ENCODE assay signal across 2 cellular contexts in the genomic region with DNA sequence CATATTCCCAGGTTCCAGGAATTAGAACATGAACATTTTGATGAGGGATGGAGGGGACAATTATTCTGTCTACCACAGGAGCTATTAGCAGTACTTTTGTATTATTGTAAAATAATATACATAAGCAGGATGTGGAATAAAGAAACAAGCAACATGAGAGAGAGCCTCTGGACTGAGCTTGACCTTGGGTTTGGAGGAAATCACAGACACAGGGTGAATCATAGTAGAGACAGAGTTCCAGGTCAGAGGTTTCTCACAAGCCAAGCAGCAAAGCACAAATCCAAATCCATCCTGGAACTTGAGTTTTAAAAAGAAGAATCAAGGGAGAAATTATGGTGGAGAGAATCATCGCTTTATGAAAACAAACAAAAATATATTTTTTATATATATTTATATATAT.
TF ChIP-seq lines count a peak whose summit lies in the region.

No MANE protein-coding gene starts in this region.

TF ChIP-seq in SK-N-SH, 30 proteins besides CTCF, POLR2A, EP300 and RAD21:
- no peak for TF ChIP-seq POLR2AphosphoS5 (IDR thresholded peaks at IDR 0.05; ENCODE audit: low read depth, low read length)
- TF ChIP-seq JUND (IDR thresholded peaks at IDR 0.05), result no peak
- TF ChIP-seq SIN3A (IDR thresholded peaks at IDR 0.05; ENCODE audit: borderline replicate concordance, low read depth, low read length), result no peak
- TF ChIP-seq FOSL2 (IDR thresholded peaks at IDR 0.05; ENCODE audit: borderline replicate concordance, low read depth), result no peak
- no peak for TF ChIP-seq CHD2 (IDR thresholded peaks at IDR 0.05; ENCODE audit: low read length, partially characterized antibody)
- no peak for TF ChIP-seq RCOR1 (IDR thresholded peaks at IDR 0.05; ENCODE audit: low read length)
- no peak for TF ChIP-seq FOXM1 (IDR thresholded peaks at IDR 0.05; ENCODE audit: low read depth)
- TF ChIP-seq PBX3 (IDR thresholded peaks at IDR 0.05), result no peak
- TF ChIP-seq SMC3 (IDR thresholded peaks at IDR 0.05; ENCODE audit: low read depth, low read length), result no peak
- TF ChIP-seq, protein P1, sequence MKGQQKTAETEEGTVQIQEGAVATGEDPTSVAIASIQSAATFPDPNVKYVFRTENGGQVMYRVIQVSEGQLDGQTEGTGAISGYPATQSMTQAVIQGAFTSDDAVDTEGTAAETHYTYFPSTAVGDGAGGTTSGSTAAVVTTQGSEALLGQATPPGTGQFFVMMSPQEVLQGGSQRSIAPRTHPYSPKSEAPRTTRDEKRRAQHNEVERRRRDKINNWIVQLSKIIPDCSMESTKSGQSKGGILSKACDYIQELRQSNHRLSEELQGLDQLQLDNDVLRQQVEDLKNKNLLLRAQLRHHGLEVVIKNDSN (IDR thresholded peaks at IDR 0.05; ENCODE audit: borderline replicate concordance, low read depth), result no peak
- no peak for TF ChIP-seq MXI1 (IDR thresholded peaks at IDR 0.05; ENCODE audit: low read depth, low read length)
- TF ChIP-seq NRF1 (IDR thresholded peaks at IDR 0.05; ENCODE audit: low read depth, low read length), result no peak
- TF ChIP-seq, protein P2, sequence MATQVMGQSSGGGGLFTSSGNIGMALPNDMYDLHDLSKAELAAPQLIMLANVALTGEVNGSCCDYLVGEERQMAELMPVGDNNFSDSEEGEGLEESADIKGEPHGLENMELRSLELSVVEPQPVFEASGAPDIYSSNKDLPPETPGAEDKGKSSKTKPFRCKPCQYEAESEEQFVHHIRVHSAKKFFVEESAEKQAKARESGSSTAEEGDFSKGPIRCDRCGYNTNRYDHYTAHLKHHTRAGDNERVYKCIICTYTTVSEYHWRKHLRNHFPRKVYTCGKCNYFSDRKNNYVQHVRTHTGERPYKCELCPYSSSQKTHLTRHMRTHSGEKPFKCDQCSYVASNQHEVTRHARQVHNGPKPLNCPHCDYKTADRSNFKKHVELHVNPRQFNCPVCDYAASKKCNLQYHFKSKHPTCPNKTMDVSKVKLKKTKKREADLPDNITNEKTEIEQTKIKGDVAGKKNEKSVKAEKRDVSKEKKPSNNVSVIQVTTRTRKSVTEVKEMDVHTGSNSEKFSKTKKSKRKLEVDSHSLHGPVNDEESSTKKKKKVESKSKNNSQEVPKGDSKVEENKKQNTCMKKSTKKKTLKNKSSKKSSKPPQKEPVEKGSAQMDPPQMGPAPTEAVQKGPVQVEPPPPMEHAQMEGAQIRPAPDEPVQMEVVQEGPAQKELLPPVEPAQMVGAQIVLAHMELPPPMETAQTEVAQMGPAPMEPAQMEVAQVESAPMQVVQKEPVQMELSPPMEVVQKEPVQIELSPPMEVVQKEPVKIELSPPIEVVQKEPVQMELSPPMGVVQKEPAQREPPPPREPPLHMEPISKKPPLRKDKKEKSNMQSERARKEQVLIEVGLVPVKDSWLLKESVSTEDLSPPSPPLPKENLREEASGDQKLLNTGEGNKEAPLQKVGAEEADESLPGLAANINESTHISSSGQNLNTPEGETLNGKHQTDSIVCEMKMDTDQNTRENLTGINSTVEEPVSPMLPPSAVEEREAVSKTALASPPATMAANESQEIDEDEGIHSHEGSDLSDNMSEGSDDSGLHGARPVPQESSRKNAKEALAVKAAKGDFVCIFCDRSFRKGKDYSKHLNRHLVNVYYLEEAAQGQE (IDR thresholded peaks at IDR 0.05; ENCODE audit: low read depth, low read length), result no peak
- TF ChIP-seq, protein P3, sequence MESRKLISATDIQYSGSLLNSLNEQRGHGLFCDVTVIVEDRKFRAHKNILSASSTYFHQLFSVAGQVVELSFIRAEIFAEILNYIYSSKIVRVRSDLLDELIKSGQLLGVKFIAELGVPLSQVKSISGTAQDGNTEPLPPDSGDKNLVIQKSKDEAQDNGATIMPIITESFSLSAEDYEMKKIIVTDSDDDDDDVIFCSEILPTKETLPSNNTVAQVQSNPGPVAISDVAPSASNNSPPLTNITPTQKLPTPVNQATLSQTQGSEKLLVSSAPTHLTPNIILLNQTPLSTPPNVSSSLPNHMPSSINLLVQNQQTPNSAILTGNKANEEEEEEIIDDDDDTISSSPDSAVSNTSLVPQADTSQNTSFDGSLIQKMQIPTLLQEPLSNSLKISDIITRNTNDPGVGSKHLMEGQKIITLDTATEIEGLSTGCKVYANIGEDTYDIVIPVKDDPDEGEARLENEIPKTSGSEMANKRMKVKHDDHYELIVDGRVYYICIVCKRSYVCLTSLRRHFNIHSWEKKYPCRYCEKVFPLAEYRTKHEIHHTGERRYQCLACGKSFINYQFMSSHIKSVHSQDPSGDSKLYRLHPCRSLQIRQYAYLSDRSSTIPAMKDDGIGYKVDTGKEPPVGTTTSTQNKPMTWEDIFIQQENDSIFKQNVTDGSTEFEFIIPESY (IDR thresholded peaks at IDR 0.05; ENCODE audit: borderline replicate concordance, low read depth), result no peak
- no peak for TF ChIP-seq TCF12 (IDR thresholded peaks at IDR 0.05)

TF ChIP-seq in SK-N-SH treated with all-trans-retinoic acid at 6 μM for 48 hours, 23 proteins besides CTCF, POLR2A, EP300 and RAD21:
- TF ChIP-seq ZNF8 (CRISPR knock-in tag; IDR thresholded peaks at IDR 0.05) (no peak), OSR1 (CRISPR knock-in tag; IDR thresholded peaks at IDR 0.05) (no peak), ARNTL (CRISPR knock-in tag; IDR thresholded peaks at IDR 0.05; ENCODE audit: borderline replicate concordance, low read depth) (no peak), GLIS3 (CRISPR knock-in tag; IDR thresholded peaks at IDR 0.05) (no peak), BACH2 (CRISPR knock-in tag; IDR thresholded peaks at IDR 0.05; ENCODE audit: borderline replicate concordance) (no peak)
